26 cellular contexts compared by ENCODE assay signal in genomic region chr13:97403893-97404683, GRCh38. TPM values are rescaled to one million over a fixed set of nuclear protein-coding genes. Genes with fewer than 3 reads are reported as not detected.
A peak's percentile ranks its signal among the peaks of the same experiment; 100 is the strongest.
DNase-seq lines count a peak whose midpoint lies in the region; ATAC-seq and TF ChIP-seq lines count a peak whose summit lies in the region.
"Had no signal": no experiment of that assay in that cellular context is flagged by ENCODE, and none has a peak within 500 bp of the region (broad histone marks: within the 10 kb centered on the region; RNA-seq: fewer than 3 reads in every experiment).

No MANE protein-coding gene starts in this region.

- H3K4me1 ChIP-seq in DND-41 (ENCODE audit: insufficient read depth, low read length) (no peaks in the 10 kb centered on the region), OCI-LY7 (ENCODE audit: insufficient read depth, low read length, poor library complexity, severe bottlenecking) (no peaks in the 10 kb centered on the region)
- H3K4me1 ChIP-seq: A549, Peyer's patch, tibial nerve had no signal

- CTCF ChIA-PET in OCI-LY7 (lab: Charles Lee; ENCODE audit: unreplicated experiment), result no interaction called here

- H2AFZ ChIP-seq in DND-41 (ENCODE audit: low read depth, low read length) (no peak overlapping the region), OCI-LY7 (ENCODE audit: low read length) (no peak overlapping the region)

- H3K36me3 ChIP-seq in DND-41 (ENCODE audit: insufficient read depth, low read length), result no peaks in the 10 kb centered on the region
- no peaks in the 10 kb centered on the region for H3K36me3 ChIP-seq in MG63
- H3K36me3 ChIP-seq in OCI-LY7 (ENCODE audit: insufficient read depth, low read length), result no peaks in the 10 kb centered on the region
- H3K36me3 ChIP-seq: heart left ventricle, ovary, Peyer's patch, tibial nerve had no signal

- BruUV-seq in OCI-LY7 (replicated peaks; lab: Mats Ljungman, UMichigan), result no TSS peak

- no peak for DNase-seq in DND-41
- peak; percentile 12 for DNase-seq in MG63
- no peak for DNase-seq in left colon
- DNase-seq in OCI-LY7 (ENCODE audit: low spot score), result no peak
- DNase-seq in NCI-H1105 treated with DMSO at 0.1 percent for 48 hours (lab: John Stamatoyannopoulos, UW), result no peak
- DNase-seq in stimulated activated CD4-positive, alpha-beta T cell treated with anti-CD3 and anti-CD28 coated beads, Interleukin-4, amount 100 ng/mL, for 4 hours, result no peak
- DNase-seq in NK-92 treated with Interleukin-12 subunit alpha and Interleukin-12 subunit beta, amount 100 ng/mL, for 24 hours (lab: John Stamatoyannopoulos, UW), result no peak
- DNase-seq: activated CD4-positive, alpha-beta T cell treated with anti-CD3 and anti-CD28 coated beads, Interleukin-2, amount 10 ng/mL, durations not matched to agents 7 days and 5 days; activated naive CD4-positive, alpha-beta T cell; activated T-cell treated with anti-CD3 and anti-CD28 coated beads, Interleukin-2, amount 50 U/mL, for 4 hours; CD8-positive, alpha-beta T cell; dermis blood vessel endothelial cell; GF-D8; heart left ventricle; NCI-H1694 treated with DMSO at 0.1 percent for 48 hours; NCI-H526; nephron progenitor cell; ovary; Peyer's patch; stimulated activated CD4-positive, alpha-beta T cell treated with anti-CD3 and anti-CD28 coated beads, Interleukin-1b, Interleukin-23, amount 100 ng/mL, for 48 hours; SW 1271; T-helper 9 cell had no signal

- no peak overlapping the region for H3K9ac ChIP-seq in DND-41 (ENCODE audit: low read depth, low read length)

- H3K27ac ChIP-seq in DND-41 (ENCODE audit: low read length) (no peak overlapping the region), OCI-LY7 (ENCODE audit: low read depth, low read length, poor library complexity, severe bottlenecking) (no peak overlapping the region)
- H3K27ac ChIP-seq: A549, heart left ventricle, ovary, Peyer's patch, tibial nerve had no signal

- intact Hi-C loops in left colon (cut with DNase I, micrococcal nuclease) (no loop called here), OCI-LY7 (cut with micrococcal nuclease; ENCODE audit: unreplicated experiment) (no loop called here)

- H4K20me1 ChIP-seq in DND-41 (ENCODE audit: insufficient read depth, low read length), result no peaks in the 10 kb centered on the region
- H4K20me1 ChIP-seq in OCI-LY7 (ENCODE audit: insufficient read depth, low read length), result no peaks in the 10 kb centered on the region

- H3K4me3 ChIP-seq in DND-41 (ENCODE audit: low read depth in 1 of 2, low read length in 2 of 2) (no peak overlapping the region), MG63 (no peak overlapping the region), OCI-LY7 (ENCODE audit: low read depth, low read length, poor library complexity, severe bottlenecking) (no peak overlapping the region)
- H3K4me3 ChIP-seq: A549, heart left ventricle, ovary, Peyer's patch, smooth muscle cell, tibial nerve had no signal

- H3K27me3 ChIP-seq in DND-41 (ENCODE audit: insufficient read depth, low read length, poor library complexity) (no peaks in the 10 kb centered on the region), MG63 (peaks cover 2% of the 10 kb centered on the region; the same call in 1 of the 2 replicates)
- H3K27me3 ChIP-seq: heart left ventricle, ovary, Peyer's patch, tibial nerve had no signal

- H3K4me2 ChIP-seq in DND-41 (ENCODE audit: insufficient read depth, low read length), result no peak overlapping the region
- H3K4me2 ChIP-seq in OCI-LY7 (ENCODE audit: low read length), result no peak overlapping the region
- H3K4me2 ChIP-seq: A549, smooth muscle cell had no signal

- POLR2A ChIA-PET in OCI-LY7 (lab: Charles Lee), result no interaction called here

- H3K79me2 ChIP-seq in DND-41 (ENCODE audit: insufficient read depth, low read length), result no peaks in the 10 kb centered on the region
- H3K79me2 ChIP-seq in OCI-LY7 (ENCODE audit: insufficient read depth, low read depth, low read length), result no peaks in the 10 kb centered on the region

- H3K9me2 ChIP-seq in OCI-LY7 (ENCODE audit: insufficient read depth, low read length), result no peaks in the 10 kb centered on the region

- ATAC-seq in DND-41 (ENCODE audit: insufficient read depth, low read depth) (peak; percentile 52; the same call in 1 of the 3 replicates), GM21619 (IDR thresholded peaks at IDR 0.05; ENCODE audit: unreplicated experiment) (peak; percentile 73), left colon (peak; percentile 26)
- ATAC-seq: A549; activated T-cell treated with anti-CD3 and anti-CD28 coated beads, Interleukin-2, amount 50 U/mL, for 4 hours; CD8-positive, alpha-beta T cell; heart left ventricle had no signal

- no peak for TF ChIP-seq CTCF in DND-41 (IDR thresholded peaks at IDR 0.05; ENCODE audit: borderline replicate concordance, extremely low read depth, low read length, poor library complexity, severe bottlenecking)
- TF ChIP-seq CTCF in OCI-LY7 (conservative IDR thresholded peaks at IDR 0.05; ENCODE audit: low read length), result no peak

- H3K9me3 ChIP-seq in DND-41 (ENCODE audit: insufficient read depth, low read length, severe bottlenecking) (no peaks in the 10 kb centered on the region), MG63 (no peaks in the 10 kb centered on the region), OCI-LY7 (ENCODE audit: low read length) (no peaks in the 10 kb centered on the region)
- H3K9me3 ChIP-seq: A549, heart left ventricle, ovary, Peyer's patch, tibial nerve had no signal

RNA-seq across cellular contexts. Expression of gene RAP2A, which starts 29.9 kb away (rescaled TPM):
- total RNA-seq in MG63 (2014; rRNA removed; shearing (Covaris generic); ENCODE audit: low replicate concordance), result 17.4 and 21.3 TPM in 2 replicates
- total RNA-seq in left colon (10 to 100 TPM; 30.7 to 33.2 TPM), OCI-LY7 (2022) (15.4 and 15.9 TPM in 2 replicates)
- 8.2 and 9.2 TPM in 2 replicates for total RNA-seq in OCI-LY7 (2014; rRNA removed; shearing (Covaris generic))
